12 cellular contexts compared by ENCODE assay signal in the genomic region with DNA sequence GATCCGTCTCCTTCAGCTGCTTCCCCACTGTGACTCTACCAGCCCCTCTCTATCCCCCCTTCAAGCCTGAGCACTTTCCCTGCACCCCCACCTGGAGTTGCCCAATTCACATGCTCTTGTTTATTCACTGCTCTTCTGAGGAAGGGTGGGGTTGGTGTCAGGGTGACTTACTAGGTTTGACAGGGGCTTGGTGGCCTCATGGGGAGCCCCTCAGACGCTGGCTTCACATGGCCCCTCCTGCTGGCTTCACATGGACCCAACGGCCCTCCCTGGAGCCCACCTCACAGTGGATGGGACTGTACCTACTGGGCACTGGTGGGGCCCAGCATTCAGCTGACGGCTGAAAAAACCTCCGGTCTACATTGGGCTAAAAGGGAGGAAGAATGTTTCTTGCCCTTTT.
"Had no signal": no experiment of that assay in that cellular context is flagged by ENCODE, and none has a peak within 500 bp of the region (broad histone marks: within the 10 kb centered on the region; RNA-seq: fewer than 3 reads in every experiment).

No MANE protein-coding gene starts in this region.

- H3K36me3 ChIP-seq: breast epithelium, sigmoid colon, spleen, thoracic aorta had no signal

- H3K27me3 Mint-ChIP-seq: activated CD4-positive, alpha-beta T cell treated with anti-CD3 and anti-CD28 coated beads, Interleukin-2, amount 10 ng/mL, durations not matched to agents 7 days and 5 days; activated naive CD8-positive, alpha-beta T cell treated with anti-CD3 and anti-CD28 coated beads, Interleukin-2, amount 10 ng/mL, durations not matched to agents 7 days and 5 days had no signal

- DNase-seq: cerebellar nuclear complex had no signal

- H3K9me3 ChIP-seq: breast epithelium, psoas muscle, sigmoid colon, spleen, thoracic aorta had no signal

- H3K27ac ChIP-seq: breast epithelium, psoas muscle, sigmoid colon, spleen, thoracic aorta had no signal

- H3K4me1 ChIP-seq: breast epithelium, sigmoid colon had no signal

- H3K4me1 Mint-ChIP-seq: immature natural killer cell had no signal

- H3K27ac Mint-ChIP-seq: activated naive CD8-positive, alpha-beta T cell treated with anti-CD3 and anti-CD28 coated beads, Interleukin-2, amount 10 ng/mL, durations not matched to agents 7 days and 5 days; effector memory CD8-positive, alpha-beta T cell; immature natural killer cell; nephron progenitor cell; T-helper 2 cell treated with Interferon-gamma antibody and Interleukin-4, amounts not matched to agents 5 μg/mL and 100 μg/mL, for 36 hours had no signal

- H3K4me3 Mint-ChIP-seq: activated CD4-positive, alpha-beta T cell treated with anti-CD3 and anti-CD28 coated beads, Interleukin-2, amount 10 ng/mL, durations not matched to agents 7 days and 5 days; activated naive CD8-positive, alpha-beta T cell treated with anti-CD3 and anti-CD28 coated beads, Interleukin-2, amount 10 ng/mL, durations not matched to agents 7 days and 5 days; effector memory CD8-positive, alpha-beta T cell; immature natural killer cell; nephron progenitor cell; T-helper 2 cell treated with Interferon-gamma antibody and Interleukin-4, amounts not matched to agents 5 μg/mL and 100 μg/mL, for 36 hours had no signal

- H3K27me3 ChIP-seq: breast epithelium, sigmoid colon had no signal

- H3K9me3 Mint-ChIP-seq: activated CD4-positive, alpha-beta T cell treated with anti-CD3 and anti-CD28 coated beads, Interleukin-2, amount 10 ng/mL, durations not matched to agents 7 days and 5 days; activated naive CD8-positive, alpha-beta T cell treated with anti-CD3 and anti-CD28 coated beads, Interleukin-2, amount 10 ng/mL, durations not matched to agents 7 days and 5 days; effector memory CD8-positive, alpha-beta T cell; immature natural killer cell had no signal

- H3K4me3 ChIP-seq: breast epithelium, psoas muscle, sigmoid colon, spleen, thoracic aorta had no signal

- H3K36me3 Mint-ChIP-seq: activated naive CD8-positive, alpha-beta T cell treated with anti-CD3 and anti-CD28 coated beads, Interleukin-2, amount 10 ng/mL, durations not matched to agents 7 days and 5 days; immature natural killer cell had no signal
